ENCODE assay signal across 12 cellular contexts in genomic region chr10:113026679-113027078, GRCh38.
DNase-seq lines count a peak whose midpoint lies in the region; ATAC-seq and TF ChIP-seq lines count a peak whose summit lies in the region.
"Had no signal": no experiment of that assay in that cellular context is flagged by ENCODE, and none has a peak within 500 bp of the region (broad histone marks: within the 10 kb centered on the region; RNA-seq: fewer than 3 reads in every experiment).

No MANE protein-coding gene starts in this region.

- H2AFZ ChIP-seq in osteoblast (ENCODE audit: low read length) = no peak overlapping the region

- peaks cover 40% of the 10 kb centered on the region for H3K79me2 ChIP-seq in osteoblast (ENCODE audit: insufficient read depth, low read length)

- no peak overlapping the region for H3K27ac Mint-ChIP-seq in activated T-helper 1 cell treated with anti-CD3 and anti-CD28 coated beads, Interleukin-12 subunit alpha, Interleukin-12 subunit beta, Interleukin-2, Interleukin-4 antibody, amounts not matched to agents 30 ng/mL and 10 ng/mL and 1 ng/mL, durations not matched to agents 14 hours and 24 hours and 36 hours
- H3K27ac Mint-ChIP-seq: activated naive CD4-positive, alpha-beta T cell treated with anti-CD3 and anti-CD28 coated beads, Interleukin-2, amount 10 ng/mL, durations not matched to agents 7 days and 5 days; B cell had no signal

- H3K36me3 Mint-ChIP-seq in activated T-helper 1 cell treated with anti-CD3 and anti-CD28 coated beads, Interleukin-12 subunit alpha, Interleukin-12 subunit beta, Interleukin-2, Interleukin-4 antibody, amounts not matched to agents 30 ng/mL and 10 ng/mL and 1 ng/mL, durations not matched to agents 14 hours and 24 hours and 36 hours (ENCODE audit: low read depth) = no peaks in the 10 kb centered on the region
- H3K36me3 Mint-ChIP-seq: activated naive CD4-positive, alpha-beta T cell treated with anti-CD3 and anti-CD28 coated beads, Interleukin-2, amount 10 ng/mL, durations not matched to agents 7 days and 5 days had no signal

- no peaks in the 10 kb centered on the region for H3K9me3 ChIP-seq in osteoblast (ENCODE audit: low read depth, low read length)
- H3K9me3 ChIP-seq: colonic mucosa had no signal

- no peaks in the 10 kb centered on the region for H3K27me3 ChIP-seq in osteoblast (ENCODE audit: insufficient read depth, low read length)
- H3K27me3 ChIP-seq: colonic mucosa had no signal

- intact Hi-C loops in activated T-helper 1 cell treated with anti-CD3 and anti-CD28 coated beads, Interleukin-12 subunit alpha, Interleukin-12 subunit beta, Interleukin-2, Interleukin-4 antibody, amounts not matched to agents 30 ng/mL and 10 ng/mL and 1 ng/mL, durations not matched to agents 14 hours and 24 hours and 36 hours (cut with micrococcal nuclease) = no loop called here

- TF ChIP-seq CTCF in coronary artery (IDR thresholded peaks at IDR 0.05) (no peak), osteoblast (IDR thresholded peaks at IDR 0.05; ENCODE audit: extremely low read depth, low read depth, low read length) (no peak)

- H3K4me2 ChIP-seq in osteoblast (ENCODE audit: insufficient read depth, low read length) = peak overlapping the region; percentile 11

- ATAC-seq in GM18858 (IDR thresholded peaks at IDR 0.05; ENCODE audit: unreplicated experiment) = no peak
- ATAC-seq in HG03378 (IDR thresholded peaks at IDR 0.05; ENCODE audit: unreplicated experiment) = no peak
- ATAC-seq in HG02798 (IDR thresholded peaks at IDR 0.05; ENCODE audit: poor library complexity, unreplicated experiment) = no peak

- H3K4me3 Mint-ChIP-seq in activated T-helper 1 cell treated with anti-CD3 and anti-CD28 coated beads, Interleukin-12 subunit alpha, Interleukin-12 subunit beta, Interleukin-2, Interleukin-4 antibody, amounts not matched to agents 30 ng/mL and 10 ng/mL and 1 ng/mL, durations not matched to agents 14 hours and 24 hours and 36 hours = no peak overlapping the region
- H3K4me3 Mint-ChIP-seq: activated naive CD4-positive, alpha-beta T cell treated with anti-CD3 and anti-CD28 coated beads, Interleukin-2, amount 10 ng/mL, durations not matched to agents 7 days and 5 days; B cell had no signal

- H3K36me3 ChIP-seq in osteoblast (ENCODE audit: insufficient read depth, low read length) = no peaks in the 10 kb centered on the region
- H3K36me3 ChIP-seq: colonic mucosa had no signal

- no peaks in the 10 kb centered on the region for H3K4me1 Mint-ChIP-seq in activated T-helper 1 cell treated with anti-CD3 and anti-CD28 coated beads, Interleukin-12 subunit alpha, Interleukin-12 subunit beta, Interleukin-2, Interleukin-4 antibody, amounts not matched to agents 30 ng/mL and 10 ng/mL and 1 ng/mL, durations not matched to agents 14 hours and 24 hours and 36 hours (ENCODE audit: low read depth)
- H3K4me1 Mint-ChIP-seq: activated naive CD4-positive, alpha-beta T cell treated with anti-CD3 and anti-CD28 coated beads, Interleukin-2, amount 10 ng/mL, durations not matched to agents 7 days and 5 days; B cell had no signal

- no peak overlapping the region for H3K4me3 ChIP-seq in coronary artery
- H3K4me3 ChIP-seq in osteoblast (ENCODE audit: insufficient read depth, low read length) = no peak overlapping the region
- H3K4me3 ChIP-seq: colonic mucosa had no signal

- H3K27ac ChIP-seq in coronary artery (peak overlapping the region; percentile 66 to 74), osteoblast (ENCODE audit: low read depth, low read length) (peak overlapping the region; percentile 66)
- H3K27ac ChIP-seq: colonic mucosa had no signal

- peaks cover 33% of the 10 kb centered on the region for H3K4me1 ChIP-seq in osteoblast (ENCODE audit: insufficient read depth, low read length)
- H3K4me1 ChIP-seq: colonic mucosa had no signal

- peaks cover 23% of the 10 kb centered on the region for H3K27me3 Mint-ChIP-seq in activated T-helper 1 cell treated with anti-CD3 and anti-CD28 coated beads, Interleukin-12 subunit alpha, Interleukin-12 subunit beta, Interleukin-2, Interleukin-4 antibody, amounts not matched to agents 30 ng/mL and 10 ng/mL and 1 ng/mL, durations not matched to agents 14 hours and 24 hours and 36 hours (ENCODE audit: insufficient read depth)

- DNase-seq in AG08396 (ENCODE audit: low spot score) = peak; percentile 46
- peak; percentile 50 for DNase-seq in HT1080 (ENCODE audit: low read depth)
- no peak for DNase-seq in coronary artery (ENCODE audit: low spot score)
- DNase-seq in osteoblast (ENCODE audit: insufficient read length, low spot score, missing footprints) = peak; percentile 89
- DNase-seq in activated T-helper 1 cell treated with anti-CD3 and anti-CD28 coated beads, Interleukin-12 subunit alpha, Interleukin-12 subunit beta, Interleukin-2, Interleukin-4 antibody, amounts not matched to agents 30 ng/mL and 10 ng/mL and 1 ng/mL, durations not matched to agents 14 hours and 24 hours and 36 hours (ENCODE audit: low spot score) = no peak
- DNase-seq: activated naive CD4-positive, alpha-beta T cell treated with anti-CD3 and anti-CD28 coated beads, Interleukin-2, amount 10 ng/mL, durations not matched to agents 7 days and 5 days; colonic mucosa; NCI-H1092 had no signal

- H3K9me3 Mint-ChIP-seq in activated T-helper 1 cell treated with anti-CD3 and anti-CD28 coated beads, Interleukin-12 subunit alpha, Interleukin-12 subunit beta, Interleukin-2, Interleukin-4 antibody, amounts not matched to agents 30 ng/mL and 10 ng/mL and 1 ng/mL, durations not matched to agents 14 hours and 24 hours and 36 hours = no peaks in the 10 kb centered on the region
- H3K9me3 Mint-ChIP-seq: activated naive CD4-positive, alpha-beta T cell treated with anti-CD3 and anti-CD28 coated beads, Interleukin-2, amount 10 ng/mL, durations not matched to agents 7 days and 5 days had no signal

- H4K20me1 ChIP-seq in osteoblast (ENCODE audit: insufficient read depth, low read length) = peaks cover 43% of the 10 kb centered on the region

Comparison
In these comparisons a context has a peak if more than half of its experiments do, and no peak if none do; other contexts are left out.
1. DNase-seq: peak in AG08396 (single experiment), HT1080 (single experiment) and osteoblast (single experiment); none in coronary artery (single experiment) and activated T-helper 1 cell treated with anti-CD3 and anti-CD28 coated beads, Interleukin-12 subunit alpha, Interleukin-12 subunit beta, Interleukin-2, Interleukin-4 antibody, amounts not matched to agents 30 ng/mL and 10 ng/mL and 1 ng/mL, durations not matched to agents 14 hours and 24 hours and 36 hours (single experiment).